In the genomic region with DNA sequence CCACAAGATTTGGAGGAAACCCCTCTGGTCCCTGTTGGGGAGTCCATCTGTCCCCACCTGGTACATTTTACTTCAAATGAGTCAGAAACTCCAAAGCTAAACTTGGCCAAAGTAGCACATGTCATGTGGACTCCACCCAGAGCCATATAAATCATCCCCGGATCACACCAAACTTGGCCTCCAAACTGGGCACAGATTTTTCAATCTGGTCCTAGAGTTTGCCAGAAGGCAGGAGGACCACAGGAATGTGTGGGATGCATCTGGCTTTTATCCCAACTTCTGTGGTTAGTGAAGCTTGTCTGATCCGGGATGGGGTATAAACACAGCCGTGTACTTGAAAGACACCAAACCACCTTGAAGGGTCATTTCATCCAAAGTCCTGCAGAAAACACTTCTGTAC, we compare ENCODE assay signal across 13 cellular contexts.
DNase-seq lines count a peak whose midpoint lies in the region; ATAC-seq, FAIRE-seq and TF ChIP-seq lines count a peak whose summit lies in the region.
"Had no signal": no experiment of that assay in that cellular context is flagged by ENCODE, and none has a peak within 500 bp of the region (broad histone marks: within the 10 kb centered on the region; RNA-seq: fewer than 3 reads in every experiment).

No MANE protein-coding gene starts in this region.

- RAD21 ChIA-PET in HCT116 (lab: Charles Lee; ENCODE audit: low non-redundant PET in 1 of 2, low total read pairs in 2 of 2, uncharacterized antibody in 2 of 2, unreplicated experiment in 2 of 2): no interaction called here

- no peaks in the 10 kb centered on the region for H3K9me2 ChIP-seq in HCT116 (ENCODE audit: insufficient read depth)

- H3K36me3 ChIP-seq in HCT116 (ENCODE audit: control insufficient read depth in 1 of 2, insufficient read depth in 2 of 2, low read length in 2 of 2): no peaks in the 10 kb centered on the region

- no peak overlapping the region for H3K4me3 ChIP-seq in HCT116 (replicated peaks in 1 of 2; ENCODE audit: low read depth in 1 of 2, low read length in 2 of 2)
- H3K4me3 ChIP-seq in fibroblast of villous mesenchyme (ENCODE audit: low read depth, low read length): no peak overlapping the region

- CTCF ChIA-PET in HCT116 (lab: Charles Lee): no interaction called here

- no peaks in the 10 kb centered on the region for H4K20me1 ChIP-seq in HCT116 (ENCODE audit: insufficient read depth)

- H2AFZ ChIP-seq in HCT116 (ENCODE audit: low read depth, low read length, poor library complexity, severe bottlenecking): no peak overlapping the region

- POLR2A ChIA-PET in HCT116 (lab: Charles Lee): no interaction called here

- TF ChIP-seq POLR2A in HCT116 (IDR thresholded peaks at IDR 0.05; ENCODE audit: borderline replicate concordance, extremely low read depth, insufficient read depth, insufficient read length): no peak

- DNase-seq in HCT116 (ENCODE audit: low read depth, low spot score) (no peak), SW 1271 (lab: John Stamatoyannopoulos, UW) (peak; percentile 36 to 84), fibroblast of villous mesenchyme (ENCODE audit: low read depth) (peak; percentile 98), urothelium cell line (ENCODE audit: low spot score) (peak; percentile 82), GM20000 (ENCODE audit: low spot score) (no peak)
- no peak for DNase-seq in stimulated activated CD4-positive, alpha-beta T cell treated with anti-CD3 and anti-CD28 coated beads, Interleukin-2, amount 100 ng/mL, for 24 hours
- DNase-seq: activated CD4-positive, CD25-positive, alpha-beta regulatory T cell; GF-D8; hypothalamus; NCI-H1436 treated with DMSO at 0.1 percent for 48 hours; stimulated activated CD4-positive, alpha-beta T cell treated with anti-CD3 and anti-CD28 coated beads, Interleukin-15, amount 100 ng/mL, for 24 hours had no signal

- no peak for TF ChIP-seq RAD21 in HCT116 (IDR thresholded peaks at IDR 0.05; ENCODE audit: low read depth)

- peak; percentile 50 for ATAC-seq in HCT116
- ATAC-seq in GM18907 (IDR thresholded peaks at IDR 0.05; ENCODE audit: unreplicated experiment): no peak

- intact Hi-C loops in HCT116 (cut with micrococcal nuclease): no loop called here

- H3K27ac ChIP-seq in HCT116 (ENCODE audit: low read depth, low read length): no peak overlapping the region

- TF ChIP-seq CTCF in HCT116 (IDR thresholded peaks at IDR 0.05 in 2 of 3, conservative IDR thresholded peaks at IDR 0.05 in 1 of 3; ENCODE audit: borderline replicate concordance in 1 of 3, insufficient read depth in 1 of 3, low read depth in 2 of 3, low read length in 2 of 3): no peak
- TF ChIP-seq CTCF in fibroblast of villous mesenchyme (IDR thresholded peaks at IDR 0.05; ENCODE audit: insufficient read depth, low read depth, low read length): no peak
- no peak for TF ChIP-seq CTCF in GM20000 (IDR thresholded peaks at IDR 0.05; ENCODE audit: extremely low read depth, missing control alignments)

- peaks cover 0 to 2% of the 10 kb centered on the region in 2 experiments; a peak in 1 of 4 replicates for H3K4me1 ChIP-seq in HCT116 (ENCODE audit: control insufficient read depth in 1 of 2, insufficient read depth in 2 of 2, low read length in 2 of 2)

- no peaks in the 10 kb centered on the region for H3K79me2 ChIP-seq in HCT116 (ENCODE audit: insufficient read depth, low read length)

- H3K9ac ChIP-seq in HCT116 (ENCODE audit: low read length): no peak overlapping the region

- peak; percentile 81 for FAIRE-seq in urothelium cell line (lab: Jason Lieb, UNC)
- FAIRE-seq: colon had no signal

- H3K4me2 ChIP-seq in HCT116 (ENCODE audit: low read length): no peak overlapping the region

- H3K9me3 ChIP-seq in HCT116 (ENCODE audit: control insufficient read depth in 1 of 2, insufficient read depth in 1 of 2, low read depth in 1 of 2, low read length in 2 of 2): no peaks in the 10 kb centered on the region

- peaks cover 29% of the 10 kb centered on the region for H3K27me3 ChIP-seq in HCT116 (ENCODE audit: insufficient read depth, low read length)

- BruUV-seq in HCT116 (replicated peaks; lab: Mats Ljungman, UMichigan): no TSS peak

TF ChIP-seq in HCT116, 20 proteins besides CTCF, POLR2A, EP300 and RAD21:
- TF ChIP-seq EZH2 (IDR thresholded peaks at IDR 0.05): no peak
- no peak for TF ChIP-seq EZH2phosphoT487 (IDR thresholded peaks at IDR 0.05; ENCODE audit: borderline replicate concordance)
- TF ChIP-seq, protein P1, sequence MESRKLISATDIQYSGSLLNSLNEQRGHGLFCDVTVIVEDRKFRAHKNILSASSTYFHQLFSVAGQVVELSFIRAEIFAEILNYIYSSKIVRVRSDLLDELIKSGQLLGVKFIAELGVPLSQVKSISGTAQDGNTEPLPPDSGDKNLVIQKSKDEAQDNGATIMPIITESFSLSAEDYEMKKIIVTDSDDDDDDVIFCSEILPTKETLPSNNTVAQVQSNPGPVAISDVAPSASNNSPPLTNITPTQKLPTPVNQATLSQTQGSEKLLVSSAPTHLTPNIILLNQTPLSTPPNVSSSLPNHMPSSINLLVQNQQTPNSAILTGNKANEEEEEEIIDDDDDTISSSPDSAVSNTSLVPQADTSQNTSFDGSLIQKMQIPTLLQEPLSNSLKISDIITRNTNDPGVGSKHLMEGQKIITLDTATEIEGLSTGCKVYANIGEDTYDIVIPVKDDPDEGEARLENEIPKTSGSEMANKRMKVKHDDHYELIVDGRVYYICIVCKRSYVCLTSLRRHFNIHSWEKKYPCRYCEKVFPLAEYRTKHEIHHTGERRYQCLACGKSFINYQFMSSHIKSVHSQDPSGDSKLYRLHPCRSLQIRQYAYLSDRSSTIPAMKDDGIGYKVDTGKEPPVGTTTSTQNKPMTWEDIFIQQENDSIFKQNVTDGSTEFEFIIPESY (IDR thresholded peaks at IDR 0.05; ENCODE audit: extremely low read depth, insufficient replicate concordance, low read length): no peak
- no peak for TF ChIP-seq SIN3A (IDR thresholded peaks at IDR 0.05; ENCODE audit: low read depth)
- no peak for TF ChIP-seq ATF3 (IDR thresholded peaks at IDR 0.05)
- TF ChIP-seq SP1 (IDR thresholded peaks at IDR 0.05; ENCODE audit: low read depth): no peak
- TF ChIP-seq SRF (IDR thresholded peaks at IDR 0.05; ENCODE audit: low read depth): no peak
- TF ChIP-seq ZNF274 (IDR thresholded peaks at IDR 0.05; ENCODE audit: low read depth, low read length): no peak
- TF ChIP-seq JUND (IDR thresholded peaks at IDR 0.05): no peak
- no peak for TF ChIP-seq POLR2AphosphoS5 (IDR thresholded peaks at IDR 0.05; ENCODE audit: low read depth, low read length)

Comparison
In these comparisons a context has a peak if more than half of its experiments do, and no peak if none do; other contexts are left out.
1. DNase-seq: peak in SW 1271 (2 of 2), fibroblast of villous mesenchyme (single experiment) and urothelium cell line (single experiment); none in HCT116 (single experiment), stimulated activated CD4-positive, alpha-beta T cell treated with anti-CD3 and anti-CD28 coated beads, Interleukin-2, amount 100 ng/mL, for 24 hours (0 of 2) and GM20000 (single experiment).